ENCODE assay signal across 1 cellular context in genomic region chr1:88557044-88557443, GRCh38.
TF ChIP-seq lines count a peak whose summit lies in the region.

No MANE protein-coding gene starts in this region.

TF ChIP-seq in K562, 482 proteins besides CTCF, POLR2A, EP300 and RAD21 (continued from another document):
- TF ChIP-seq ARID4B (CRISPR knock-in tag; IDR thresholded peaks at IDR 0.05), result no peak
- peak; percentile 80; the same call in 1 of the 2 replicates for TF ChIP-seq ZSCAN32 (CRISPR knock-in tag; IDR thresholded peaks at IDR 0.05)
- TF ChIP-seq ATF4 (CRISPR knock-in tag; IDR thresholded peaks at IDR 0.05), result peak; percentile 90
- no peak for TF ChIP-seq ZNF696 (CRISPR knock-in tag; conservative IDR thresholded peaks at IDR 0.05)
- TF ChIP-seq ZNF239 (CRISPR knock-in tag; IDR thresholded peaks at IDR 0.05), result no peak
- TF ChIP-seq MEF2D (tag; conservative IDR thresholded peaks at IDR 0.05; ENCODE audit: low read depth), result no peak
- peak; percentile 56; the same call in 1 of the 2 replicates for TF ChIP-seq ATF7 (IDR thresholded peaks at IDR 0.05)
- TF ChIP-seq ATF3 (IDR thresholded peaks at IDR 0.05), result peak; percentile 75; the same call in 1 of the 2 replicates
- no peak for TF ChIP-seq ATF3 (CRISPR knock-in tag; conservative IDR thresholded peaks at IDR 0.05)
- TF ChIP-seq MCM5 (IDR thresholded peaks at IDR 0.05; ENCODE audit: low read depth), result no peak
